8 cellular contexts compared by ENCODE assay signal in the genomic region with DNA sequence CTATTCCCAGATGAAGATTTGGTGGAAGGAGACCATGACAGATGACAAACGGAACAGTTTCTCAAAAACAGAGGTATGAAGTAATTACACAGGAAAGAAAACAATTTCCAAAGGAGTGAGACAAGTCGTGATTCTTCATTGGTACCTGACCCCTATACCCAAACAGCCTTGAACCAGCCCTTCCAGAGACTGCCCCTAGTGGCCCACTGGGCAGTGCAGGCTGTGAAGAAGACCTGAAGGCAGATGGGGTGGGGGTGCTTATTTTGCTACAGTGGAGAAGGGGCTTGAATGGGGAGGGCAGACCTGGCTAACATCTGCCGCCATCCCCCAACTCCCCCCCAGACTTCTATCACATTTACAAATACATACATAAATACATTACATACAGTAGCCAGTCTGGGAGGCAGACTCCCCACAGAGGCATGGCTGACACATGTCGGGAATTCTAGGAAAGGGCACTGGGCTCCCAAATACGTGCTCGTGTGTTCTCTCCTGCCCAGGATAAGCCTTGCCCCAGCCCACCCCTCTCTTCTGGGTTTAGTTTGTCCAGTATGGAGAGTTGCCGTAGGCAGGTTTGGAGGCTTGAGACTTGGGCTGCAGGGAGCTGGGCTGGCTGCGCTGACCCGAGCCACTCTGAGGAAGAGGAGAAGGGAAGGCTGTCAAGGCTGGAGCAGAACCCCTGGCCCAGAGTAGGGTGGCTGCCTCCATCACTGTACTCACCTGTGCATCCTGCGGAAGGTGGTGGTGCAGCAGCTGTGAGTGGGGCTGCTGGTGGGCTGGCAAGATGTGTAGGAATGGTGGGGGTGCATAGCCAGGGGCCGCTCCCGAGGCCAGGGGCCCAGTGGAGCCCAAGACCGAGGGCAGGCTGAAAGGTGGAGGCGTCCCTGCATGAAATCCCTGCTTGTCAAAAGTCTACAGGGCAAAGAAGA.
DNase-seq lines count a peak whose midpoint lies in the region; ATAC-seq and TF ChIP-seq lines count a peak whose summit lies in the region.

No MANE protein-coding gene starts in this region.

- H3K4me1 ChIP-seq in GM23338 (ENCODE audit: insufficient read depth) = peaks cover 13% of the 10 kb centered on the region

- TF ChIP-seq CTCF in GM23338 (conservative IDR thresholded peaks at IDR 0.05; ENCODE audit: low read depth in 2 of 2) = peak; percentile 80 to 87
- peak; percentile 85 for TF ChIP-seq CTCF in fibroblast of pulmonary artery (IDR thresholded peaks at IDR 0.05; ENCODE audit: low read length, missing control alignments)

- no peak overlapping the region for H3K4me3 ChIP-seq in GM23338
- no peak overlapping the region for H3K4me3 ChIP-seq in fibroblast of pulmonary artery (replicated peaks; ENCODE audit: low read depth, low read length)

- H3K9me2 ChIP-seq in GM23338 (ENCODE audit: insufficient read depth) = no peaks in the 10 kb centered on the region

- H3K27me3 ChIP-seq in GM23338 (ENCODE audit: insufficient read depth) = no peaks in the 10 kb centered on the region

- no peak overlapping the region for H3K27ac ChIP-seq in GM23338 (ENCODE audit: low read depth)

- no peak overlapping the region for H3K4me3 Mint-ChIP-seq in GM23338
- no peak overlapping the region for H3K4me3 Mint-ChIP-seq in T-helper 2 cell treated with Interferon-gamma antibody and Interleukin-4, amounts not matched to agents 5 μg/mL and 100 μg/mL, for 36 hours

- no peak overlapping the region for H3K27ac Mint-ChIP-seq in GM23338
- peak overlapping the region; percentile 22 for H3K27ac Mint-ChIP-seq in T-helper 2 cell treated with Interferon-gamma antibody and Interleukin-4, amounts not matched to agents 5 μg/mL and 100 μg/mL, for 36 hours

- H2AFZ ChIP-seq in GM23338 = no peak overlapping the region

- DNase-seq in COLO668 (lab: John Stamatoyannopoulos, UW; ENCODE audit: unreplicated experiment) (peak; percentile 21), GM23338 (ENCODE audit: low spot score) (peak; percentile 75), fibroblast of pulmonary artery (ENCODE audit: low read depth) (peak; percentile 33), inferior parietal cortex (ENCODE audit: extremely low spot score) (no peak)
- DNase-seq in T-helper 2 cell treated with Interferon-gamma antibody and Interleukin-4, amounts not matched to agents 5 μg/mL and 100 μg/mL, for 36 hours (ENCODE audit: low spot score) = no peak
- peak; percentile 4 for DNase-seq in stimulated activated naive CD4-positive, alpha-beta T cell treated with Interleukin-2 at 50 U/mL for 16 hours (lab: John Stamatoyannopoulos, UW)
- DNase-seq in effector CD8-positive, alpha-beta T cell (lab: John Stamatoyannopoulos, UW) = no peak

- H3K36me3 Mint-ChIP-seq in GM23338 (ENCODE audit: low read depth) = peaks cover 94% of the 10 kb centered on the region
- peaks cover 53% of the 10 kb centered on the region for H3K36me3 Mint-ChIP-seq in T-helper 2 cell treated with Interferon-gamma antibody and Interleukin-4, amounts not matched to agents 5 μg/mL and 100 μg/mL, for 36 hours (ENCODE audit: low read depth)

- H3K79me2 ChIP-seq in GM23338 (replicated peaks; ENCODE audit: insufficient read depth) = no peaks in the 10 kb centered on the region; the same call in 1 of the 2 replicates

- no peak overlapping the region for H3K4me2 ChIP-seq in GM23338

- peaks cover 50% of the 10 kb centered on the region for H3K36me3 ChIP-seq in GM23338 (ENCODE audit: insufficient read depth)

- peaks cover 14% of the 10 kb centered on the region for H4K20me1 ChIP-seq in GM23338 (replicated peaks; ENCODE audit: insufficient read depth)

- peaks cover 42% of the 10 kb centered on the region for H3K27me3 Mint-ChIP-seq in GM23338 (ENCODE audit: insufficient read depth, low read depth, poor library complexity)
- no peaks in the 10 kb centered on the region for H3K27me3 Mint-ChIP-seq in T-helper 2 cell treated with Interferon-gamma antibody and Interleukin-4, amounts not matched to agents 5 μg/mL and 100 μg/mL, for 36 hours (ENCODE audit: low read depth)

- peak; percentile 71 for ATAC-seq in GM23338
- no peak for ATAC-seq in GM21723 (IDR thresholded peaks at IDR 0.05; ENCODE audit: unreplicated experiment)

- H3F3A ChIP-seq in GM23338 (replicated peaks; ENCODE audit: low read depth) = peaks cover 15% of the 10 kb centered on the region

- no peaks in the 10 kb centered on the region for H3K9me3 Mint-ChIP-seq in GM23338
- no peaks in the 10 kb centered on the region for H3K9me3 Mint-ChIP-seq in T-helper 2 cell treated with Interferon-gamma antibody and Interleukin-4, amounts not matched to agents 5 μg/mL and 100 μg/mL, for 36 hours

- peaks cover 22% of the 10 kb centered on the region for H3K4me1 Mint-ChIP-seq in GM23338
- H3K4me1 Mint-ChIP-seq in T-helper 2 cell treated with Interferon-gamma antibody and Interleukin-4, amounts not matched to agents 5 μg/mL and 100 μg/mL, for 36 hours (ENCODE audit: low read depth) = no peaks in the 10 kb centered on the region

TF ChIP-seq in GM23338, 12 proteins besides CTCF, POLR2A, EP300 and RAD21:
- TF ChIP-seq STAT1 (IDR thresholded peaks at IDR 0.05; ENCODE audit: unreplicated experiment) (no peak), CREB1 (CRISPR knock-in tag; IDR thresholded peaks at IDR 0.05; ENCODE audit: low read depth) (no peak), EZH2 (IDR thresholded peaks at IDR 0.05; ENCODE audit: low read depth, unreplicated experiment) (no peak), ETS1 (IDR thresholded peaks at IDR 0.05) (no peak), EZH2phosphoT487 (IDR thresholded peaks at IDR 0.05; ENCODE audit: unreplicated experiment) (no peak), ZNF114 (CRISPR knock-in tag; IDR thresholded peaks at IDR 0.05) (no peak), JUNB (IDR thresholded peaks at IDR 0.05; ENCODE audit: unreplicated experiment) (no peak), POLR2AphosphoS5 (IDR thresholded peaks at IDR 0.05; ENCODE audit: low read depth) (no peak; the same call in 1 of the 2 replicates)

Comparison
In these comparisons a context has a peak if more than half of its experiments do, and no peak if none do; other contexts are left out.
1. DNase-seq: peak in COLO668 (single experiment), GM23338 (single experiment), fibroblast of pulmonary artery (single experiment) and stimulated activated naive CD4-positive, alpha-beta T cell treated with Interleukin-2 at 50 U/mL for 16 hours (single experiment); none in T-helper 2 cell treated with Interferon-gamma antibody and Interleukin-4, amounts not matched to agents 5 μg/mL and 100 μg/mL, for 36 hours (single experiment), inferior parietal cortex (single experiment) and effector CD8-positive, alpha-beta T cell (single experiment).